In the genomic region with DNA sequence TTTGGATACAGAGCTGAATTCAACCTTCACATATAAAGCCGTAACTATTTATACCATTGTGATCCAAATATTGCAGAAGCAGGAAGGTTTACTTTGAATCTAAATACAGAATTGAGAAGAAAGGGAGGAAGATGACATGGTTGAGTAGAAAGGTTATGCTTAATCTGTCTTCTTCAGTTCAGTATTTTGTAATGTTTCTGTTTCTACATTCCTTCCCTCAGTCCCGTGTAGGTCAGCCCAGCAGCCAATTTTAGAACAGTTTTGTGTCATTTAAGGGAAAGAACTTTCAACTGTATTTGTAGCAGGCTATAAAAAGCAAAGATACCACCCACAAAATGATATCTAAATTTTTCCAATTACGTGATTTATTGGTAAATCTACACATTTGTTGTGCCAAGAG, we compare ENCODE assay signal across 13 cellular contexts.
DNase-seq lines count a peak whose midpoint lies in the region; ATAC-seq and TF ChIP-seq lines count a peak whose summit lies in the region.
"Had no signal": no experiment of that assay in that cellular context is flagged by ENCODE, and none has a peak within 500 bp of the region (broad histone marks: within the 10 kb centered on the region; RNA-seq: fewer than 3 reads in every experiment).

No MANE protein-coding gene starts in this region.

- no peaks in the 10 kb centered on the region for H3K36me3 ChIP-seq in tibial artery

- H3K9me3 ChIP-seq in tibial artery: no peaks in the 10 kb centered on the region

- peak overlapping the region; percentile 80 to 81 for H3K27ac ChIP-seq in coronary artery
- peak overlapping the region; percentile 67 to 76 for H3K27ac ChIP-seq in tibial artery

- no peaks in the 10 kb centered on the region for H3K27me3 ChIP-seq in tibial artery

- peaks cover 0 to 77% (median 23%) of the 10 kb centered on the region in 4 donors for H3K4me1 ChIP-seq in tibial artery

- ATAC-seq in left lobe of liver (peak; percentile 47), GM19467 (IDR thresholded peaks at IDR 0.05; ENCODE audit: unreplicated experiment) (no peak)

- TF ChIP-seq CTCF in coronary artery (IDR thresholded peaks at IDR 0.05) (no peak), tibial artery (IDR thresholded peaks at IDR 0.05) (no peak)

- intact Hi-C loops in tibial artery (cut with DNase I; ENCODE audit: low total_unique reads): no loop called here

- H3K4me3 ChIP-seq in coronary artery (peak overlapping the region; percentile 36), tibial artery (peak overlapping the region; percentile 2 to 10)

- DNase-seq in LHCN-M2 (ENCODE audit: low read depth) (peak; percentile 57), coronary artery (ENCODE audit: low spot score) (no peak), left lobe of liver (ENCODE audit: low spot score) (no peak), tibial artery (peak in 1 of 2 donors; percentile 22), AML-193 (lab: John Stamatoyannopoulos, UW) (no peak), NCI-H2107 (lab: John Stamatoyannopoulos, UW) (no peak)
- DNase-seq: activated CD8-positive, alpha-beta memory T cell treated with anti-CD3 and anti-CD28 coated beads for 24 hours; activated naive CD4-positive, alpha-beta T cell; cerebellar nuclear complex; NCI-H1417; NCI-H524 treated with DMSO at 0.1 percent for 48 hours; retina had no signal
